ENCODE assay signal across 10 cellular contexts in genomic region chr7:105951597-105951996, GRCh38.
"Had no signal": no experiment of that assay in that cellular context is flagged by ENCODE, and none has a peak within 500 bp of the region (broad histone marks: within the 10 kb centered on the region; RNA-seq: fewer than 3 reads in every experiment).

No MANE protein-coding gene starts in this region.

- FAIRE-seq: H54 had no signal

- H3K27ac ChIP-seq: GM23248 had no signal

- DNase-seq: GM23248, GOT3, H7, H9, HCEC 1CT, HFFc6 had no signal

- H3K4me2 ChIP-seq: GM23338 had no signal

- ATAC-seq: GM23338, HCT116 had no signal

- H2AFZ ChIP-seq: GM23248, GM23338 had no signal

- H3K4me1 ChIP-seq: HAP-1 had no signal

- H3K4me3 ChIP-seq: GM23248, GM23338, HAP-1 had no signal

- H3K4me1 Mint-ChIP-seq: GM23338, H9 had no signal

- H3K9ac ChIP-seq: GM23248 had no signal

- H3K4me3 Mint-ChIP-seq: GM23338, H9, HFFc6 had no signal

- H3K36me3 ChIP-seq: HAP-1 had no signal

- H3K27ac Mint-ChIP-seq: GM23338, H9, HFFc6 had no signal
